Comparison of ENCODE assay signal across 1 cellular context in genomic region chr10:67764012-67764822, GRCh38.
A peak's percentile ranks its signal among the peaks of the same experiment; 100 is the strongest.
TF ChIP-seq lines count a peak whose summit lies in the region.

No MANE protein-coding gene starts in this region.

TF ChIP-seq in GM12878, 131 proteins besides CTCF, POLR2A, EP300 and RAD21 (continued from another document and continues in another):
- TF ChIP-seq BCL3 (IDR thresholded peaks at IDR 0.05; ENCODE audit: borderline replicate concordance, insufficient read depth, low read depth, low read length, poor library complexity, severe bottlenecking) (peak; percentile 6), KLF5 (IDR thresholded peaks at IDR 0.05; ENCODE audit: partially characterized antibody) (peak; percentile 85), HDAC6 (IDR thresholded peaks at IDR 0.05; ENCODE audit: unreplicated experiment) (peak; percentile 41), MXI1 (IDR thresholded peaks at IDR 0.05; ENCODE audit: low read depth, low read length) (peak; percentile 50), LARP7 (IDR thresholded peaks at IDR 0.05) (peak; percentile 67), SP1 (IDR thresholded peaks at IDR 0.05; ENCODE audit: low read depth, low read length) (peak; percentile 6), CHD4 (IDR thresholded peaks at IDR 0.05) (no peak), MEF2A (IDR thresholded peaks at IDR 0.05; ENCODE audit: insufficient read depth, low read depth, low read length) (peak; percentile 73; the same call in 1 of the 2 replicates), NR2C1 (IDR thresholded peaks at IDR 0.05) (no peak), STAT1 (conservative IDR thresholded peaks at IDR 0.05) (peak; percentile 98), HDAC2 (IDR thresholded peaks at IDR 0.05) (no peak), IKZF1 (conservative IDR thresholded peaks at IDR 0.05) (peak; percentile 67), HDGF (IDR thresholded peaks at IDR 0.05) (peak; percentile 65; the same call in 1 of the 2 replicates), POLR2AphosphoS2 (IDR thresholded peaks at IDR 0.05; ENCODE audit: low read depth, low read length) (no peak), SIN3A (IDR thresholded peaks at IDR 0.05; ENCODE audit: low read depth, low read length) (peak; percentile 39; the same call in 1 of the 2 replicates), SMC3 (IDR thresholded peaks at IDR 0.05; ENCODE audit: borderline replicate concordance, low read length) (no peak), JUNB (IDR thresholded peaks at IDR 0.05) (no peak), TCF7 (IDR thresholded peaks at IDR 0.05; ENCODE audit: borderline replicate concordance) (0 out of 2 replicates have a peak, but pooled peaks have one; percentile 53), STAT3 (IDR thresholded peaks at IDR 0.05; ENCODE audit: low read depth, low read length) (0 out of 2 replicates have a peak, but pooled peaks have one; percentile 29), NFYA (IDR thresholded peaks at IDR 0.05; ENCODE audit: borderline replicate concordance, low read depth, low read length) (no peak), NR2F1 (conservative IDR thresholded peaks at IDR 0.05) (peak; percentile 40; the same call in 1 of the 2 replicates), RELB (IDR thresholded peaks at IDR 0.05; ENCODE audit: low read depth) (peak; percentile 74), NFIC (IDR thresholded peaks at IDR 0.05; ENCODE audit: low read depth, low read length) (peak; percentile 73), ZNF24 (IDR thresholded peaks at IDR 0.05) (peak; percentile 100), ETV6 (conservative IDR thresholded peaks at IDR 0.05 in 1 of 2, IDR thresholded peaks at IDR 0.05 in 1 of 2; ENCODE audit: borderline replicate concordance in 1 of 2, low read depth in 1 of 2) (no peak), SREBF2 (IDR thresholded peaks at IDR 0.05; ENCODE audit: low read length) (peak; percentile 99), RFX5 (IDR thresholded peaks at IDR 0.05; ENCODE audit: low read depth, low read length) (no peak), YY1 (IDR thresholded peaks at IDR 0.05; ENCODE audit: low read depth, low read length) (peak; percentile 90), SREBF1 (IDR thresholded peaks at IDR 0.05; ENCODE audit: low read length) (peak; percentile 76), TCF12 (IDR thresholded peaks at IDR 0.05; ENCODE audit: low read depth, low read length) (no peak), IRF4 (IDR thresholded peaks at IDR 0.05; ENCODE audit: low read depth, low read length) (peak; percentile 4; the same call in 1 of the 2 replicates), SUZ12 (IDR thresholded peaks at IDR 0.05; ENCODE audit: unreplicated experiment) (no peak), CHD1 (IDR thresholded peaks at IDR 0.05; ENCODE audit: low read depth, low read length) (no peak), TAF1 (IDR thresholded peaks at IDR 0.05; ENCODE audit: borderline replicate concordance, low read depth, low read length) (no peak; the same call in 1 of the 2 replicates), IKZF2 (IDR thresholded peaks at IDR 0.05) (peak in 1 of 2 experiments; percentile 29; a peak in 1 of 4 replicates), JUND (IDR thresholded peaks at IDR 0.05; ENCODE audit: low read depth, low read length) (no peak), MTA3 (IDR thresholded peaks at IDR 0.05; ENCODE audit: borderline replicate concordance, low read length) (no peak), DPF2 (IDR thresholded peaks at IDR 0.05) (peak; percentile 54; the same call in 1 of the 2 replicates), SMARCA5 (IDR thresholded peaks at IDR 0.05) (peak; percentile 96; the same call in 1 of the 2 replicates), YBX1 (IDR thresholded peaks at IDR 0.05) (no peak), CUX1 (IDR thresholded peaks at IDR 0.05; ENCODE audit: insufficient replicate concordance, low read depth, low read length) (no peak)
- TF ChIP-seq, protein P1, sequence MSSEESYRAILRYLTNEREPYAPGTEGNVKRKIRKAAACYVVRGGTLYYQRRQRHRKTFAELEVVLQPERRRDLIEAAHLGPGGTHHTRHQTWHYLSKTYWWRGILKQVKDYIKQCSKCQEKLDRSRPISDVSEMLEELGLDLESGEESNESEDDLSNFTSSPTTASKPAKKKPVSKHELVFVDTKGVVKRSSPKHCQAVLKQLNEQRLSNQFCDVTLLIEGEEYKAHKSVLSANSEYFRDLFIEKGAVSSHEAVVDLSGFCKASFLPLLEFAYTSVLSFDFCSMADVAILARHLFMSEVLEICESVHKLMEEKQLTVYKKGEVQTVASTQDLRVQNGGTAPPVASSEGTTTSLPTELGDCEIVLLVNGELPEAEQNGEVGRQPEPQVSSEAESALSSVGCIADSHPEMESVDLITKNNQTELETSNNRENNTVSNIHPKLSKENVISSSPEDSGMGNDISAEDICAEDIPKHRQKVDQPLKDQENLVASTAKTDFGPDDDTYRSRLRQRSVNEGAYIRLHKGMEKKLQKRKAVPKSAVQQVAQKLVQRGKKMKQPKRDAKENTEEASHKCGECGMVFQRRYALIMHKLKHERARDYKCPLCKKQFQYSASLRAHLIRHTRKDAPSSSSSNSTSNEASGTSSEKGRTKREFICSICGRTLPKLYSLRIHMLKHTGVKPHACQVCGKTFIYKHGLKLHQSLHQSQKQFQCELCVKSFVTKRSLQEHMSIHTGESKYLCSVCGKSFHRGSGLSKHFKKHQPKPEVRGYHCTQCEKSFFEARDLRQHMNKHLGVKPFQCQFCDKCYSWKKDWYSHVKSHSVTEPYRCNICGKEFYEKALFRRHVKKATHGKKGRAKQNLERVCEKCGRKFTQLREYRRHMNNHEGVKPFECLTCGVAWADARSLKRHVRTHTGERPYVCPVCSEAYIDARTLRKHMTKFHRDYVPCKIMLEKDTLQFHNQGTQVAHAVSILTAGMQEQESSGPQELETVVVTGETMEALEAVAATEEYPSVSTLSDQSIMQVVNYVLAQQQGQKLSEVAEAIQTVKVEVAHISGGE (CRISPR knock-in tag; IDR thresholded peaks at IDR 0.05), result no peak
- TF ChIP-seq, protein P2, sequence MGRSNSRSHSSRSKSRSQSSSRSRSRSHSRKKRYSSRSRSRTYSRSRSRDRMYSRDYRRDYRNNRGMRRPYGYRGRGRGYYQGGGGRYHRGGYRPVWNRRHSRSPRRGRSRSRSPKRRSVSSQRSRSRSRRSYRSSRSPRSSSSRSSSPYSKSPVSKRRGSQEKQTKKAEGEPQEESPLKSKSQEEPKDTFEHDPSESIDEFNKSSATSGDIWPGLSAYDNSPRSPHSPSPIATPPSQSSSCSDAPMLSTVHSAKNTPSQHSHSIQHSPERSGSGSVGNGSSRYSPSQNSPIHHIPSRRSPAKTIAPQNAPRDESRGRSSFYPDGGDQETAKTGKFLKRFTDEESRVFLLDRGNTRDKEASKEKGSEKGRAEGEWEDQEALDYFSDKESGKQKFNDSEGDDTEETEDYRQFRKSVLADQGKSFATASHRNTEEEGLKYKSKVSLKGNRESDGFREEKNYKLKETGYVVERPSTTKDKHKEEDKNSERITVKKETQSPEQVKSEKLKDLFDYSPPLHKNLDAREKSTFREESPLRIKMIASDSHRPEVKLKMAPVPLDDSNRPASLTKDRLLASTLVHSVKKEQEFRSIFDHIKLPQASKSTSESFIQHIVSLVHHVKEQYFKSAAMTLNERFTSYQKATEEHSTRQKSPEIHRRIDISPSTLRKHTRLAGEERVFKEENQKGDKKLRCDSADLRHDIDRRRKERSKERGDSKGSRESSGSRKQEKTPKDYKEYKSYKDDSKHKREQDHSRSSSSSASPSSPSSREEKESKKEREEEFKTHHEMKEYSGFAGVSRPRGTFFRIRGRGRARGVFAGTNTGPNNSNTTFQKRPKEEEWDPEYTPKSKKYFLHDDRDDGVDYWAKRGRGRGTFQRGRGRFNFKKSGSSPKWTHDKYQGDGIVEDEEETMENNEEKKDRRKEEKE (IDR thresholded peaks at IDR 0.05), result no peak
- TF ChIP-seq, protein P3, sequence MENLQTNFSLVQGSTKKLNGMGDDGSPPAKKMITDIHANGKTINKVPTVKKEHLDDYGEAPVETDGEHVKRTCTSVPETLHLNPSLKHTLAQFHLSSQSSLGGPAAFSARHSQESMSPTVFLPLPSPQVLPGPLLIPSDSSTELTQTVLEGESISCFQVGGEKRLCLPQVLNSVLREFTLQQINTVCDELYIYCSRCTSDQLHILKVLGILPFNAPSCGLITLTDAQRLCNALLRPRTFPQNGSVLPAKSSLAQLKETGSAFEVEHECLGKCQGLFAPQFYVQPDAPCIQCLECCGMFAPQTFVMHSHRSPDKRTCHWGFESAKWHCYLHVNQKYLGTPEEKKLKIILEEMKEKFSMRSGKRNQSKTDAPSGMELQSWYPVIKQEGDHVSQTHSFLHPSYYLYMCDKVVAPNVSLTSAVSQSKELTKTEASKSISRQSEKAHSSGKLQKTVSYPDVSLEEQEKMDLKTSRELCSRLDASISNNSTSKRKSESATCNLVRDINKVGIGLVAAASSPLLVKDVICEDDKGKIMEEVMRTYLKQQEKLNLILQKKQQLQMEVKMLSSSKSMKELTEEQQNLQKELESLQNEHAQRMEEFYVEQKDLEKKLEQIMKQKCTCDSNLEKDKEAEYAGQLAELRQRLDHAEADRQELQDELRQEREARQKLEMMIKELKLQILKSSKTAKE (IDR thresholded peaks at IDR 0.05; ENCODE audit: low read depth, poor library complexity, severe bottlenecking), result peak; percentile 92
- TF ChIP-seq, protein P4, sequence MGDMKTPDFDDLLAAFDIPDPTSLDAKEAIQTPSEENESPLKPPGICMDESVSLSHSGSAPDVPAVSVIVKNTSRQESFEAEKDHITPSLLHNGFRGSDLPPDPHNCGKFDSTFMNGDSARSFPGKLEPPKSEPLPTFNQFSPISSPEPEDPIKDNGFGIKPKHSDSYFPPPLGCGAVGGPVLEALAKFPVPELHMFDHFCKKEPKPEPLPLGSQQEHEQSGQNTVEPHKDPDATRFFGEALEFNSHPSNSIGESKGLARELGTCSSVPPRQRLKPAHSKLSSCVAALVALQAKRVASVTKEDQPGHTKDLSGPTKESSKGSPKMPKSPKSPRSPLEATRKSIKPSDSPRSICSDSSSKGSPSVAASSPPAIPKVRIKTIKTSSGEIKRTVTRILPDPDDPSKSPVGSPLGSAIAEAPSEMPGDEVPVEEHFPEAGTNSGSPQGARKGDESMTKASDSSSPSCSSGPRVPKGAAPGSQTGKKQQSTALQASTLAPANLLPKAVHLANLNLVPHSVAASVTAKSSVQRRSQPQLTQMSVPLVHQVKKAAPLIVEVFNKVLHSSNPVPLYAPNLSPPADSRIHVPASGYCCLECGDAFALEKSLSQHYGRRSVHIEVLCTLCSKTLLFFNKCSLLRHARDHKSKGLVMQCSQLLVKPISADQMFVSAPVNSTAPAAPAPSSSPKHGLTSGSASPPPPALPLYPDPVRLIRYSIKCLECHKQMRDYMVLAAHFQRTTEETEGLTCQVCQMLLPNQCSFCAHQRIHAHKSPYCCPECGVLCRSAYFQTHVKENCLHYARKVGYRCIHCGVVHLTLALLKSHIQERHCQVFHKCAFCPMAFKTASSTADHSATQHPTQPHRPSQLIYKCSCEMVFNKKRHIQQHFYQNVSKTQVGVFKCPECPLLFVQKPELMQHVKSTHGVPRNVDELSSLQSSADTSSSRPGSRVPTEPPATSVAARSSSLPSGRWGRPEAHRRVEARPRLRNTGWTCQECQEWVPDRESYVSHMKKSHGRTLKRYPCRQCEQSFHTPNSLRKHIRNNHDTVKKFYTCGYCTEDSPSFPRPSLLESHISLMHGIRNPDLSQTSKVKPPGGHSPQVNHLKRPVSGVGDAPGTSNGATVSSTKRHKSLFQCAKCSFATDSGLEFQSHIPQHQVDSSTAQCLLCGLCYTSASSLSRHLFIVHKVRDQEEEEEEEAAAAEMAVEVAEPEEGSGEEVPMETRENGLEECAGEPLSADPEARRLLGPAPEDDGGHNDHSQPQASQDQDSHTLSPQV (IDR thresholded peaks at IDR 0.05), result no peak
